Comparison of ENCODE assay signal across 24 cellular contexts in genomic region chr11:45926001-45926401, GRCh38. TPM values are rescaled to one million over a fixed set of nuclear protein-coding genes. Genes with fewer than 3 reads are reported as not detected.
DNase-seq lines count a peak whose midpoint lies in the region; ATAC-seq, FAIRE-seq and TF ChIP-seq lines count a peak whose summit lies in the region.
"Had no signal": no experiment of that assay in that cellular context is flagged by ENCODE, and none has a peak within 500 bp of the region (broad histone marks: within the 10 kb centered on the region; RNA-seq: fewer than 3 reads in every experiment).

No MANE protein-coding gene starts in this region.

- H3K4me1 Mint-ChIP-seq in H9: peaks cover 16 to 20% of the 10 kb centered on the region in 2 experiments

- H2AFZ ChIP-seq in H9 (ENCODE audit: low read length) (no peak overlapping the region), HepG2 (ENCODE audit: low read length) (no peak overlapping the region)

- H3K9me3 Mint-ChIP-seq in H9: no peaks in the 10 kb centered on the region; a peak in 1 of 5 replicates
- H3K9me3 Mint-ChIP-seq: activated CD4-positive, alpha-beta memory T cell treated with anti-CD3 and anti-CD28 coated beads for 36 hours; activated T-cell treated with anti-CD3 and anti-CD28 coated beads, Interleukin-2, amount 50 U/mL, for 72 hours; natural killer cell; T-helper 1 cell treated with Interleukin-12 subunit alpha and Interleukin-12 subunit beta and Interleukin-4 antibody, amounts not matched to agents 30 μg/mL and 1 μg/mL, for 36 hours had no signal

- 44 to 64% (median 58%) methylated on average over 10 to 12 of the region's 12 CpGs for WGBS in heart left ventricle, 4 donors
- no CpG with 5 or more reads among the region's 12 CpGs for WGBS in H9 (ENCODE audit: extremely low coverage, insufficient read length, low lambda C conversion rate)
- 98% methylated on average over 5 of the region's 12 CpGs for WGBS in HepG2 (ENCODE audit: low lambda C conversion rate)

- no peak overlapping the region for H2BK120ac ChIP-seq in H9 (ENCODE audit: low read depth, low read length, poor library complexity, severe bottlenecking)

- CTCF ChIA-PET in HepG2 (lab: Yijun Ruan, JAX; ENCODE audit: low intra/inter-chr PET ratio, low total read pairs): no interaction called here

- H3K36me3 ChIP-seq in heart left ventricle (peaks cover 0 to 1% (median 0%) of the 10 kb centered on the region in 9 donors), HepG2 (replicated peaks in 1 of 2; ENCODE audit: control insufficient read depth in 1 of 2, insufficient read depth in 2 of 2, low read length in 2 of 2) (no peaks in the 10 kb centered on the region; a peak in 1 of 5 replicates)
- H3K36me3 ChIP-seq: breast epithelium, SJCRH30 had no signal

- H3K18ac ChIP-seq in H9 (ENCODE audit: insufficient read length, low read depth, low read length): no peak overlapping the region

- no peak overlapping the region for H4K91ac ChIP-seq in H9 (ENCODE audit: insufficient read length, low read depth, low read length)

- no TSS peak for BruUV-seq in HepG2 (replicated peaks; lab: Mats Ljungman, UMichigan)

- H3K4me1 ChIP-seq in heart left ventricle (peaks cover 3 to 34% (median 17%) of the 10 kb centered on the region in 12 donors), H9 (ENCODE audit: insufficient read depth, low read length) (no peaks in the 10 kb centered on the region), HepG2 (ENCODE audit: insufficient read depth, low read length) (peaks cover 25% of the 10 kb centered on the region)

- POLR2A ChIA-PET in HepG2 (lab: Yijun Ruan, JAX): no interaction called here

- no peak overlapping the region for H3K4me3 Mint-ChIP-seq in H9
- H3K4me3 Mint-ChIP-seq: activated CD4-positive, alpha-beta memory T cell treated with anti-CD3 and anti-CD28 coated beads for 36 hours; activated T-cell treated with anti-CD3 and anti-CD28 coated beads, Interleukin-2, amount 50 U/mL, for 72 hours; natural killer cell; T-helper 1 cell treated with Interleukin-12 subunit alpha and Interleukin-12 subunit beta and Interleukin-4 antibody, amounts not matched to agents 30 μg/mL and 1 μg/mL, for 36 hours had no signal

- ATAC-seq in Right ventricle myocardium inferior: no peak
- no peak for ATAC-seq in heart left ventricle
- no peak for ATAC-seq in HepG2
- ATAC-seq in GM21619 (IDR thresholded peaks at IDR 0.05; ENCODE audit: unreplicated experiment): no peak
- ATAC-seq in GM21390 (IDR thresholded peaks at IDR 0.05; ENCODE audit: unreplicated experiment): no peak
- ATAC-seq: activated T-cell treated with anti-CD3 and anti-CD28 coated beads, Interleukin-2, amount 50 U/mL, for 72 hours; natural killer cell had no signal

- H3T11ph ChIP-seq in H9 (ENCODE audit: low read length): no peak overlapping the region

- TF ChIP-seq CTCF in heart left ventricle (IDR thresholded peaks at IDR 0.05): no peak
- no peak for TF ChIP-seq CTCF in H9 (conservative IDR thresholded peaks at IDR 0.05)
- TF ChIP-seq CTCF in HepG2 (CRISPR knock-in tag; IDR thresholded peaks at IDR 0.05): no peak

- H4K5ac ChIP-seq in H9 (ENCODE audit: insufficient read length, low read depth, low read length): no peak overlapping the region

- peaks cover 14 to 32% (median 17%) of the 10 kb centered on the region in 9 donors for H3K27me3 ChIP-seq in heart left ventricle
- H3K27me3 ChIP-seq in H9 (ENCODE audit: insufficient read depth, low read length): no peaks in the 10 kb centered on the region; the same call in 1 of the 2 replicates
- 0 out of 5 replicates have a peak, but pooled peaks cover 0 to under 1% of the 10 kb centered on the region in 2 experiments for H3K27me3 ChIP-seq in HepG2 (ENCODE audit: control insufficient read depth in 1 of 2, insufficient read depth in 2 of 2, low read length in 2 of 2)
- H3K27me3 ChIP-seq: breast epithelium had no signal

- peaks cover 5% of the 10 kb centered on the region for H3K23me2 ChIP-seq in H9 (ENCODE audit: insufficient read length, low read depth, low read length, poor library complexity, severe bottlenecking)

- no peak overlapping the region for H3K27ac Mint-ChIP-seq in H9
- H3K27ac Mint-ChIP-seq: activated CD4-positive, alpha-beta memory T cell treated with anti-CD3 and anti-CD28 coated beads for 36 hours; activated T-cell treated with anti-CD3 and anti-CD28 coated beads, Interleukin-2, amount 50 U/mL, for 72 hours; natural killer cell; T-helper 1 cell treated with Interleukin-12 subunit alpha and Interleukin-12 subunit beta and Interleukin-4 antibody, amounts not matched to agents 30 μg/mL and 1 μg/mL, for 36 hours had no signal

- H3K4me2 ChIP-seq in H9 (ENCODE audit: insufficient read depth, insufficient read length, low read length): no peak overlapping the region
- no peak overlapping the region for H3K4me2 ChIP-seq in HepG2 (ENCODE audit: low read depth, low read length)

- H4K20me1 ChIP-seq in H9 (ENCODE audit: control insufficient read depth, insufficient read depth, insufficient read length): no peaks in the 10 kb centered on the region
- H4K20me1 ChIP-seq in HepG2 (ENCODE audit: insufficient read depth, low read length): no peaks in the 10 kb centered on the region

- H4K8ac ChIP-seq in H9 (replicated peaks; ENCODE audit: insufficient read length, low read depth, low read length): no peak overlapping the region

- TF ChIP-seq EP300 in HepG2 (IDR thresholded peaks at IDR 0.05; ENCODE audit: low read depth in 2 of 2, low read length in 2 of 2) (no peak), HepG2 (CRISPR knock-in tag; IDR thresholded peaks at IDR 0.05; ENCODE audit: borderline replicate concordance) (no peak)

- H2AK5ac ChIP-seq in H9 (ENCODE audit: insufficient read length, low read length): no peak overlapping the region

- TF ChIP-seq POLR2A in heart left ventricle (IDR thresholded peaks at IDR 0.05) (no peak), HepG2 (IDR thresholded peaks at IDR 0.05; ENCODE audit: insufficient read depth in 1 of 2, low read depth in 2 of 2, low read length in 2 of 2) (no peak)

- no peak overlapping the region for H2BK15ac ChIP-seq in H9 (ENCODE audit: low read depth, low read length)

- H3K79me2 ChIP-seq in H9 (ENCODE audit: insufficient read depth, low read length) (no peaks in the 10 kb centered on the region; the same call in 1 of the 2 replicates), HepG2 (ENCODE audit: insufficient read depth, low read length) (no peaks in the 10 kb centered on the region)

- peaks cover 2% of the 10 kb centered on the region; the same call in 1 of the 2 replicates for H3K27me3 Mint-ChIP-seq in H9 (ENCODE audit: low read depth)

- no peak overlapping the region for H2BK12ac ChIP-seq in H9 (ENCODE audit: insufficient read length, low read depth, low read length)

- H3K9ac ChIP-seq in H9 (ENCODE audit: extremely low read depth, insufficient read length, low read length): no peak overlapping the region
- no peak overlapping the region for H3K9ac ChIP-seq in HepG2 (ENCODE audit: insufficient read depth, low read depth, low read length)

- no peak overlapping the region for H3K4ac ChIP-seq in H9 (ENCODE audit: low read depth, low read length)

- H3K9me3 ChIP-seq in heart left ventricle (no peaks in the 10 kb centered on the region), H9 (ENCODE audit: control insufficient read depth, low read depth, low read length) (no peaks in the 10 kb centered on the region), HepG2 (ENCODE audit: low read length) (no peaks in the 10 kb centered on the region)
- H3K9me3 ChIP-seq: breast epithelium, SJCRH30 had no signal

- TF ChIP-seq RAD21 in HepG2 (CRISPR knock-in tag; IDR thresholded peaks at IDR 0.05): no peak

- H3K27ac ChIP-seq in heart left ventricle (no peak overlapping the region), H9 (ENCODE audit: insufficient read length, low read depth, low read length) (no peak overlapping the region), HepG2 (ENCODE audit: extremely low read length, insufficient read depth, low read length) (no peak overlapping the region)
- H3K27ac ChIP-seq: breast epithelium, SJCRH30 had no signal

- H2BK20ac ChIP-seq in H9 (ENCODE audit: low read depth, low read length, poor library complexity, severe bottlenecking): no peak overlapping the region

- no peak for FAIRE-seq in HepG2 (lab: Jason Lieb, UNC)

- in situ Hi-C loops in HepG2 (cut with HindIII; ENCODE audit: extremely low pct_ligation_motif_present, low pct_unique_long_range_greater_than_20kb): no loop called here

- H3K23ac ChIP-seq in H9 (ENCODE audit: insufficient read length, low read depth, low read length): no peak overlapping the region

- no peak overlapping the region for H2BK5ac ChIP-seq in H9 (ENCODE audit: insufficient read length, low read length)

- DNase-seq in Right ventricle myocardium inferior (ENCODE audit: missing footprints) (peak; percentile 54), heart left ventricle (no peak), H9 (peak; percentile 24), HepG2 (ENCODE audit: low spot score) (no peak), ureter (ENCODE audit: low spot score) (peak; percentile 36), NCI-H2227 treated with DMSO at 0.1 percent for 48 hours (lab: John Stamatoyannopoulos, UW) (no peak)
- DNase-seq: activated CD4-positive, alpha-beta memory T cell treated with anti-CD3 and anti-CD28 coated beads for 36 hours; activated T-cell treated with anti-CD3 and anti-CD28 coated beads, Interleukin-2, amount 50 U/mL, for 72 hours; hippocampal formation; mesenchymal stem cell; natural killer cell; NCI-H1417 treated with DMSO at 0.1 percent for 48 hours; NCI-H2171; NCI-H69; OCI-M1; SJCRH30 had no signal

- H3K4me3 ChIP-seq in heart left ventricle: no peak overlapping the region
- H3K4me3 ChIP-seq in HepG2 (replicated peaks in 1 of 3; ENCODE audit: insufficient read depth in 1 of 3, low read depth in 2 of 3, low read length in 3 of 3): no peak overlapping the region
- H3K4me3 ChIP-seq: breast epithelium, SJCRH30 had no signal

- no peak overlapping the region for H3K56ac ChIP-seq in H9 (ENCODE audit: insufficient read length, low read depth, low read length)

- no peak overlapping the region; the same call in 1 of the 2 replicates for H3K14ac ChIP-seq in H9 (ENCODE audit: insufficient read depth, low read length)

- no peaks in the 10 kb centered on the region for H3K79me1 ChIP-seq in H9 (ENCODE audit: insufficient read depth, low read depth, low read length, poor library complexity, severe bottlenecking)

- H3K36me3 Mint-ChIP-seq in H9 (ENCODE audit: insufficient read depth in 1 of 3, low read depth in 3 of 3): peaks cover 22 to 56% (median 52%) of the 10 kb centered on the region in 3 experiments
- H3K36me3 Mint-ChIP-seq: activated CD4-positive, alpha-beta memory T cell treated with anti-CD3 and anti-CD28 coated beads for 36 hours; natural killer cell had no signal

- intact Hi-C loops in Right ventricle myocardium inferior (cut with DNase I) (no loop called here), heart left ventricle (cut with DNase I) (no loop called here), HepG2 (cut with micrococcal nuclease; ENCODE audit: unreplicated experiment) (no loop called here)

RNA-seq across cellular contexts. Expression of gene LARGE2, which starts 3.5 kb away (rescaled TPM):
- not detected for total RNA-seq in Right ventricle myocardium inferior
- total RNA-seq in heart left ventricle: under 1 TPM in 1 of 9 donors, not detected in 8; 0.88 TPM
- under 1 TPM in 1 of 2 donors, not detected in 1; 0.17 TPM for polyA plus RNA-seq in heart left ventricle
- 95.6 and 108 TPM in 2 replicates for total RNA-seq in H9 (2021)
- total RNA-seq in HepG2 (2016; rRNA removed; fragmentation: Illumina TruSeq; extraction: Trizol): 10.0 and 21.6 TPM in 2 replicates
- total RNA-seq in HepG2 (2016; cell fraction: cytosol; rRNA removed; fragmentation: Illumina TruSeq; extraction: Trizol; ENCODE audit: low read depth): 14.2 and 19.1 TPM in 2 replicates
- total RNA-seq in HepG2 (2016; cell fraction: insoluble cytoplasmic fraction; rRNA removed; fragmentation: Illumina TruSeq; extraction: Trizol): 7.5 and 20.4 TPM in 2 replicates
- 31.5 and 38.0 TPM in 2 replicates for total RNA-seq in HepG2 (2016; cell fraction: membrane; rRNA removed; fragmentation: Illumina TruSeq; extraction: Trizol)
- total RNA-seq in HepG2 (2016; cell fraction: nucleus; rRNA removed; fragmentation: Illumina TruSeq; extraction: Trizol): 12.2 and 18.7 TPM in 2 replicates
- polyA plus RNA-seq in HepG2 (2011; rRNA removed): 8.5 and 12.5 TPM in 2 replicates
- 6.6 and 10.9 TPM in 2 replicates for polyA plus RNA-seq in HepG2 (2011; cell fraction: cytosol; rRNA removed)
- polyA plus RNA-seq in HepG2 (2011; cell fraction: nucleus; rRNA removed): 32.4 and 37.4 TPM in 2 replicates
- 9.6 and 9.7 TPM in 2 replicates for polyA plus RNA-seq in HepG2 (2012)
- 20.1 and 23.9 TPM in 2 replicates for polyA plus RNA-seq in HepG2 (2016; cell fraction: cytosol; fragmentation: Illumina TruSeq; extraction: Trizol; ENCODE audit: low read depth)
- polyA plus RNA-seq in HepG2 (2016; cell fraction: insoluble cytoplasmic fraction; fragmentation: Illumina TruSeq; extraction: Trizol; ENCODE audit: low read depth): 13.5 and 14.3 TPM in 2 replicates
- polyA plus RNA-seq in HepG2 (2016; cell fraction: membrane; fragmentation: Illumina TruSeq; extraction: Trizol; ENCODE audit: low read depth): 33.6 and 37.3 TPM in 2 replicates
- 50.8 and 52.9 TPM in 2 replicates for polyA plus RNA-seq in HepG2 (2016; cell fraction: nucleus; fragmentation: Illumina TruSeq; extraction: Trizol; ENCODE audit: insufficient read depth, low read depth)
- 15.3 TPM in 1 of 2 replicates, not detected in the other for polyA minus RNA-seq in HepG2 (2011; rRNA and poly(A)+ RNA removed; ENCODE audit: low replicate concordance)
- 2.2 and 5.0 TPM in 2 replicates for polyA minus RNA-seq in HepG2 (2011; cell fraction: cytosol; rRNA and poly(A)+ RNA removed)
- 3.2 and 3.5 TPM in 2 replicates for polyA minus RNA-seq in HepG2 (2011; cell fraction: nucleus; rRNA and poly(A)+ RNA removed)
- 18.0 TPM for total RNA-seq in ureter
- total RNA-seq: fibroblast of villous mesenchyme, skeletal muscle tissue, subcutaneous adipose tissue had no signal

RNA-seq across cellular contexts. Expression of gene PEX16, which starts 8.3 kb away (rescaled TPM):
- total RNA-seq in Right ventricle myocardium inferior (10.4 TPM), heart left ventricle (10 to 100 TPM; 10.4 to 20.0 (median 14.6) TPM), H9 (2021) (28.6 and 30.8 TPM in 2 replicates), HepG2 (2016; rRNA removed; fragmentation: Illumina TruSeq; extraction: Trizol) (18.6 and 21.8 TPM in 2 replicates), ureter (29.1 TPM)
- polyA plus RNA-seq in heart left ventricle (10 to 100 TPM; 16.3 to 22.8 TPM), HepG2 (2011; rRNA removed) (12.5 and 16.8 TPM in 2 replicates)
- total RNA-seq in HepG2 (2016; cell fraction: cytosol; rRNA removed; fragmentation: Illumina TruSeq; extraction: Trizol; ENCODE audit: low read depth): 11.4 and 13.9 TPM in 2 replicates
- total RNA-seq in HepG2 (2016; cell fraction: insoluble cytoplasmic fraction; rRNA removed; fragmentation: Illumina TruSeq; extraction: Trizol): 14.6 and 24.3 TPM in 2 replicates
- total RNA-seq in HepG2 (2016; cell fraction: membrane; rRNA removed; fragmentation: Illumina TruSeq; extraction: Trizol): 18.4 and 20.4 TPM in 2 replicates
- total RNA-seq in HepG2 (2016; cell fraction: nucleus; rRNA removed; fragmentation: Illumina TruSeq; extraction: Trizol): 20.1 and 24.1 TPM in 2 replicates
- 13.7 and 17.1 TPM in 2 replicates for polyA plus RNA-seq in HepG2 (2011; cell fraction: cytosol; rRNA removed)
- polyA plus RNA-seq in HepG2 (2011; cell fraction: nucleus; rRNA removed): 47.3 and 52.6 TPM in 2 replicates
- polyA plus RNA-seq in HepG2 (2012): 10.4 and 13.1 TPM in 2 replicates
- 9.0 and 11.2 TPM in 2 replicates for polyA plus RNA-seq in HepG2 (2016; cell fraction: cytosol; fragmentation: Illumina TruSeq; extraction: Trizol; ENCODE audit: low read depth)
- polyA plus RNA-seq in HepG2 (2016; cell fraction: insoluble cytoplasmic fraction; fragmentation: Illumina TruSeq; extraction: Trizol; ENCODE audit: low read depth): 13.3 and 13.5 TPM in 2 replicates
- 10.8 and 13.0 TPM in 2 replicates for polyA plus RNA-seq in HepG2 (2016; cell fraction: membrane; fragmentation: Illumina TruSeq; extraction: Trizol; ENCODE audit: low read depth)
- polyA plus RNA-seq in HepG2 (2016; cell fraction: nucleus; fragmentation: Illumina TruSeq; extraction: Trizol; ENCODE audit: insufficient read depth, low read depth): 34.9 and 44.4 TPM in 2 replicates
- polyA minus RNA-seq in HepG2 (2011; rRNA and poly(A)+ RNA removed; ENCODE audit: low replicate concordance): 19.0 and 26.5 TPM in 2 replicates
- 7.1 and 8.4 TPM in 2 replicates for polyA minus RNA-seq in HepG2 (2011; cell fraction: cytosol; rRNA and poly(A)+ RNA removed)
- 19.3 and 22.0 TPM in 2 replicates for polyA minus RNA-seq in HepG2 (2011; cell fraction: nucleus; rRNA and poly(A)+ RNA removed)

RNA-seq across cellular contexts. Expression of gene FREY1, which starts 18.9 kb away (rescaled TPM):
- not detected for total RNA-seq in Right ventricle myocardium inferior
- under 1 TPM in 4 of 9 donors, not detected in 5; 0.37 to 1.00 (median 0.46) TPM for total RNA-seq in heart left ventricle
- polyA plus RNA-seq in heart left ventricle: under 1 TPM; 0.40 to 0.46 TPM
- 2.1 and 2.2 TPM in 2 replicates for total RNA-seq in H9 (2021)
- 0.73 TPM in 1 of 2 replicates, not detected in the other for total RNA-seq in HepG2 (2016; rRNA removed; fragmentation: Illumina TruSeq; extraction: Trizol)
- total RNA-seq in HepG2 (2016; cell fraction: cytosol; rRNA removed; fragmentation: Illumina TruSeq; extraction: Trizol; ENCODE audit: low read depth): not detected in 2 replicates
- total RNA-seq in HepG2 (2016; cell fraction: insoluble cytoplasmic fraction; rRNA removed; fragmentation: Illumina TruSeq; extraction: Trizol): 0.27 and 0.52 TPM in 2 replicates
- total RNA-seq in HepG2 (2016; cell fraction: membrane; rRNA removed; fragmentation: Illumina TruSeq; extraction: Trizol): not detected in 2 replicates
- 1.3 TPM in 1 of 2 replicates, not detected in the other for total RNA-seq in HepG2 (2016; cell fraction: nucleus; rRNA removed; fragmentation: Illumina TruSeq; extraction: Trizol)
- polyA plus RNA-seq in HepG2 (2011; rRNA removed): 0.22 and 0.44 TPM in 2 replicates
- polyA plus RNA-seq in HepG2 (2011; cell fraction: cytosol; rRNA removed): not detected in 2 replicates
- polyA plus RNA-seq in HepG2 (2011; cell fraction: nucleus; rRNA removed): 2.4 and 5.3 TPM in 2 replicates
- polyA plus RNA-seq in HepG2 (2012): 0.27 TPM in 1 of 2 replicates, not detected in the other
- polyA plus RNA-seq in HepG2 (2016; cell fraction: cytosol; fragmentation: Illumina TruSeq; extraction: Trizol; ENCODE audit: low read depth): not detected in 2 replicates
- not detected in 2 replicates for polyA plus RNA-seq in HepG2 (2016; cell fraction: insoluble cytoplasmic fraction; fragmentation: Illumina TruSeq; extraction: Trizol; ENCODE audit: low read depth)
- polyA plus RNA-seq in HepG2 (2016; cell fraction: membrane; fragmentation: Illumina TruSeq; extraction: Trizol; ENCODE audit: low read depth): not detected in 2 replicates
- polyA plus RNA-seq in HepG2 (2016; cell fraction: nucleus; fragmentation: Illumina TruSeq; extraction: Trizol; ENCODE audit: insufficient read depth, low read depth): not detected in 2 replicates
- polyA minus RNA-seq in HepG2 (2011; rRNA and poly(A)+ RNA removed; ENCODE audit: low replicate concordance): 4.0 and 13.4 TPM in 2 replicates
- polyA minus RNA-seq in HepG2 (2011; cell fraction: cytosol; rRNA and poly(A)+ RNA removed): not detected in 2 replicates
- polyA minus RNA-seq in HepG2 (2011; cell fraction: nucleus; rRNA and poly(A)+ RNA removed): 7.2 and 7.8 TPM in 2 replicates
- 0.70 TPM for total RNA-seq in ureter
- total RNA-seq: kidney epithelial cell had no signal

RNA-seq across cellular contexts. Expression of gene MAPK8IP1, which starts 40.5 kb away (rescaled TPM):
- total RNA-seq in Right ventricle myocardium inferior: 5.9 TPM
- 1 to 10 TPM; 5.0 to 8.0 (median 7.6) TPM for total RNA-seq in heart left ventricle
- 1 to 10 TPM; 2.4 to 3.1 TPM for polyA plus RNA-seq in heart left ventricle
- 30.1 and 30.2 TPM in 2 replicates for total RNA-seq in H9 (2021)
- 3.0 and 4.2 TPM in 2 replicates for total RNA-seq in HepG2 (2016; rRNA removed; fragmentation: Illumina TruSeq; extraction: Trizol)
- total RNA-seq in HepG2 (2016; cell fraction: cytosol; rRNA removed; fragmentation: Illumina TruSeq; extraction: Trizol; ENCODE audit: low read depth): 1.8 and 1.9 TPM in 2 replicates
- total RNA-seq in HepG2 (2016; cell fraction: insoluble cytoplasmic fraction; rRNA removed; fragmentation: Illumina TruSeq; extraction: Trizol): 4.1 and 4.2 TPM in 2 replicates
- 4.9 and 5.4 TPM in 2 replicates for total RNA-seq in HepG2 (2016; cell fraction: membrane; rRNA removed; fragmentation: Illumina TruSeq; extraction: Trizol)
- 2.2 and 2.8 TPM in 2 replicates for total RNA-seq in HepG2 (2016; cell fraction: nucleus; rRNA removed; fragmentation: Illumina TruSeq; extraction: Trizol)
- 2.2 and 3.1 TPM in 2 replicates for polyA plus RNA-seq in HepG2 (2011; rRNA removed)
- 2.2 and 3.1 TPM in 2 replicates for polyA plus RNA-seq in HepG2 (2011; cell fraction: cytosol; rRNA removed)
- polyA plus RNA-seq in HepG2 (2011; cell fraction: nucleus; rRNA removed): 5.3 and 6.8 TPM in 2 replicates
- 1.2 and 1.9 TPM in 2 replicates for polyA plus RNA-seq in HepG2 (2012)
- 2.5 and 2.9 TPM in 2 replicates for polyA plus RNA-seq in HepG2 (2016; cell fraction: cytosol; fragmentation: Illumina TruSeq; extraction: Trizol; ENCODE audit: low read depth)
- polyA plus RNA-seq in HepG2 (2016; cell fraction: insoluble cytoplasmic fraction; fragmentation: Illumina TruSeq; extraction: Trizol; ENCODE audit: low read depth): 4.7 and 5.0 TPM in 2 replicates
- polyA plus RNA-seq in HepG2 (2016; cell fraction: membrane; fragmentation: Illumina TruSeq; extraction: Trizol; ENCODE audit: low read depth): 5.4 and 6.2 TPM in 2 replicates
- 5.6 and 7.4 TPM in 2 replicates for polyA plus RNA-seq in HepG2 (2016; cell fraction: nucleus; fragmentation: Illumina TruSeq; extraction: Trizol; ENCODE audit: insufficient read depth, low read depth)
- 1.2 and 6.3 TPM in 2 replicates for polyA minus RNA-seq in HepG2 (2011; rRNA and poly(A)+ RNA removed; ENCODE audit: low replicate concordance)
- polyA minus RNA-seq in HepG2 (2011; cell fraction: cytosol; rRNA and poly(A)+ RNA removed): 2.4 TPM in 2 replicates
- 1.2 TPM in 2 replicates for polyA minus RNA-seq in HepG2 (2011; cell fraction: nucleus; rRNA and poly(A)+ RNA removed)
- 7.2 TPM for total RNA-seq in ureter

Comparison
In these comparisons a context has a peak if more than half of its experiments do, and no peak if none do; other contexts are left out.
1. DNase-seq: peak in Right ventricle myocardium inferior (single experiment), H9 (single experiment) and ureter (single experiment); none in heart left ventricle (0 of 5), HepG2 (single experiment) and NCI-H2227 treated with DMSO at 0.1 percent for 48 hours (single experiment).